ENCODE assay signal across 20 cellular contexts in genomic region chr6:36964908-36965307, GRCh38. TPM values are rescaled to one million over a fixed set of nuclear protein-coding genes. Genes with fewer than 3 reads are reported as not detected.
DNase-seq lines count a peak whose midpoint lies in the region; ATAC-seq and TF ChIP-seq lines count a peak whose summit lies in the region.
"Had no signal": no experiment of that assay in that cellular context is flagged by ENCODE, and none has a peak within 500 bp of the region (broad histone marks: within the 10 kb centered on the region; RNA-seq: fewer than 3 reads in every experiment).

No MANE protein-coding gene starts in this region.

- H3K4ac ChIP-seq in trophoblast cell (ENCODE audit: low read depth, low read length) = no peak overlapping the region

- H3K4me1 Mint-ChIP-seq in endodermal cell = peaks cover 6% of the 10 kb centered on the region

- H3K4me1 ChIP-seq in HCT116 (ENCODE audit: control insufficient read depth in 1 of 2, insufficient read depth in 2 of 2, low read length in 2 of 2) (peaks cover 13 to 30% of the 10 kb centered on the region in 2 experiments), endodermal cell (ENCODE audit: control insufficient read depth, insufficient read depth, low read length) (no peaks in the 10 kb centered on the region), stomach smooth muscle (ENCODE audit: control insufficient read depth, insufficient read depth, low read length) (peaks cover 11% of the 10 kb centered on the region), trophoblast cell (ENCODE audit: control insufficient read depth in 1 of 2, insufficient read depth in 2 of 2, low read length in 2 of 2) (peaks cover 2 to 3% of the 10 kb centered on the region in 2 experiments)
- H3K4me1 ChIP-seq: HAP-1 had no signal

- H2BK12ac ChIP-seq in trophoblast cell (ENCODE audit: low read length) = no peak overlapping the region

- peak in 1 of 2 donors; percentile 7 for ATAC-seq in activated naive CD4-positive, alpha-beta T cell treated with anti-CD3 and anti-CD28 coated beads, Interleukin-2, amount 50 U/mL, for 72 hours
- no peak for ATAC-seq in HCT116
- no peak for ATAC-seq in GM18502 (IDR thresholded peaks at IDR 0.05; ENCODE audit: poor library complexity, unreplicated experiment)

- POLR2A ChIA-PET in HCT116 (lab: Charles Lee) = no interaction called here

- no TSS peak for BruUV-seq in HCT116 (replicated peaks; lab: Mats Ljungman, UMichigan)

- intact Hi-C loops in HCT116 (cut with micrococcal nuclease) = no loop called here

- no peak for DNase-seq in activated naive CD4-positive, alpha-beta T cell treated with anti-CD3 and anti-CD28 coated beads, Interleukin-2, amount 50 U/mL, for 72 hours (ENCODE audit: low spot score in 2 of 2)
- no peak for DNase-seq in activated naive CD4-positive, alpha-beta T cell treated with Interleukin-2 at 50 U/mL for 16 hours
- no peak for DNase-seq in HCT116 (ENCODE audit: low read depth, low spot score)
- DNase-seq in endodermal cell = no peak
- no peak for DNase-seq in coronary artery (ENCODE audit: low spot score)
- no peak for DNase-seq in trophoblast cell
- DNase-seq: cortex of kidney; midbrain; NCI-H1105 treated with DMSO at 0.1 percent for 48 hours; NCI-H526; stimulated activated naive CD4-positive, alpha-beta T cell; WERI-Rb-1 had no signal

- RAD21 ChIA-PET in HCT116 (lab: Charles Lee; ENCODE audit: low non-redundant PET in 1 of 2, low total read pairs in 2 of 2, uncharacterized antibody in 2 of 2, unreplicated experiment in 2 of 2) = no interaction called here

- no peak overlapping the region for H4K12ac ChIP-seq in trophoblast cell (ENCODE audit: low read depth, low read length)

- H3K9me2 ChIP-seq in HCT116 (ENCODE audit: insufficient read depth) = no peaks in the 10 kb centered on the region

- H3K4me3 ChIP-seq in HCT116 (replicated peaks in 1 of 2; ENCODE audit: low read depth in 1 of 2, low read length in 2 of 2) (no peak overlapping the region), endodermal cell (ENCODE audit: low read length) (no peak overlapping the region), stomach smooth muscle (ENCODE audit: low read length in 2 of 2) (no peak overlapping the region), coronary artery (no peak overlapping the region), trophoblast cell (ENCODE audit: low read depth, low read length) (no peak overlapping the region)
- H3K4me3 ChIP-seq: HAP-1 had no signal

- peaks cover 0 to 12% of the 10 kb centered on the region in 2 donors for H3K36me3 Mint-ChIP-seq in activated naive CD4-positive, alpha-beta T cell treated with anti-CD3 and anti-CD28 coated beads, Interleukin-2, amount 50 U/mL, for 72 hours
- H3K36me3 Mint-ChIP-seq in endodermal cell (ENCODE audit: low read depth) = peaks cover 35% of the 10 kb centered on the region

- no peak overlapping the region for H3K23ac ChIP-seq in trophoblast cell (ENCODE audit: low read length)

- H3K18ac ChIP-seq in trophoblast cell (ENCODE audit: low read length) = no peak overlapping the region

- TF ChIP-seq RAD21 in HCT116 (IDR thresholded peaks at IDR 0.05; ENCODE audit: low read depth) = no peak

- TF ChIP-seq CTCF in HCT116 (IDR thresholded peaks at IDR 0.05 in 2 of 3, conservative IDR thresholded peaks at IDR 0.05 in 1 of 3; ENCODE audit: borderline replicate concordance in 1 of 3, insufficient read depth in 1 of 3, low read depth in 2 of 3, low read length in 2 of 3) (no peak), endodermal cell (conservative IDR thresholded peaks at IDR 0.05) (no peak), coronary artery (IDR thresholded peaks at IDR 0.05) (no peak)

- no peaks in the 10 kb centered on the region for H3K79me2 ChIP-seq in HCT116 (ENCODE audit: insufficient read depth, low read length)
- H3K79me2 ChIP-seq in trophoblast cell (ENCODE audit: control insufficient read depth, insufficient read depth, low read length, poor library complexity) = no peaks in the 10 kb centered on the region

- H3K4me3 Mint-ChIP-seq in endodermal cell = no peak overlapping the region
- H3K4me3 Mint-ChIP-seq: type B pancreatic cell had no signal

- no peak overlapping the region for H2AK5ac ChIP-seq in trophoblast cell (ENCODE audit: low read length)

- H3K27ac ChIP-seq in HCT116 (ENCODE audit: low read depth, low read length) (peak overlapping the region; percentile 10; the same call in 1 of the 2 replicates), endodermal cell (ENCODE audit: low read depth, low read length) (no peak overlapping the region), stomach smooth muscle (ENCODE audit: low read length) (peak overlapping the region; percentile 1), coronary artery (no peak overlapping the region), trophoblast cell (ENCODE audit: low read depth, low read length) (no peak overlapping the region)
- H3K27ac ChIP-seq: KMS-11, WERI-Rb-1 had no signal

- H4K91ac ChIP-seq in trophoblast cell (ENCODE audit: low read depth, low read length) = no peak overlapping the region

- H3K9me3 ChIP-seq in HCT116 (ENCODE audit: control insufficient read depth in 1 of 2, insufficient read depth in 1 of 2, low read depth in 1 of 2, low read length in 2 of 2) (no peaks in the 10 kb centered on the region), endodermal cell (ENCODE audit: control insufficient read depth, low read length) (no peaks in the 10 kb centered on the region), stomach smooth muscle (ENCODE audit: control insufficient read depth in 2 of 2, low read length in 2 of 2) (no peaks in the 10 kb centered on the region), trophoblast cell (ENCODE audit: insufficient read depth, low read depth, low read length) (peaks cover 2% of the 10 kb centered on the region)
- H3K9me3 ChIP-seq: HAP-1 had no signal

- TF ChIP-seq POLR2A in HCT116 (IDR thresholded peaks at IDR 0.05; ENCODE audit: borderline replicate concordance, extremely low read depth, insufficient read depth, insufficient read length) = no peak

- H3K9me3 Mint-ChIP-seq in activated naive CD4-positive, alpha-beta T cell treated with anti-CD3 and anti-CD28 coated beads, Interleukin-2, amount 50 U/mL, for 72 hours = no peaks in the 10 kb centered on the region
- no peaks in the 10 kb centered on the region for H3K9me3 Mint-ChIP-seq in endodermal cell
- H3K9me3 Mint-ChIP-seq: activated naive CD4-positive, alpha-beta T cell treated with anti-CD3 and anti-CD28 coated beads, Interleukin-2, amount 50 U/mL, for 24 hours; type B pancreatic cell had no signal

- 86 to 92% methylated on average over 2 to 4 of the region's 4 CpGs for WGBS in endodermal cell (ENCODE audit: insufficient coverage in 1 of 2, insufficient read length in 1 of 2), 2 experiments
- WGBS in trophoblast cell (ENCODE audit: extremely low coverage, insufficient coverage, insufficient read length) = no CpG with 5 or more reads among the region's 4 CpGs

- H2BK120ac ChIP-seq in trophoblast cell (ENCODE audit: insufficient read depth, low read length, poor library complexity) = no peak overlapping the region

- no peaks in the 10 kb centered on the region for H3K79me1 ChIP-seq in trophoblast cell (ENCODE audit: low read length)

- H3K9ac ChIP-seq in HCT116 (ENCODE audit: low read length) (no peak overlapping the region), endodermal cell (ENCODE audit: extremely low read depth, low read length, poor library complexity, severe bottlenecking) (no peak overlapping the region), stomach smooth muscle (ENCODE audit: low read length in 2 of 2) (no peak overlapping the region), trophoblast cell (ENCODE audit: low read length) (no peak overlapping the region)
- H3K9ac ChIP-seq: KMS-11 had no signal

- H3K27me3 ChIP-seq in HCT116 (ENCODE audit: insufficient read depth, low read length) (no peaks in the 10 kb centered on the region), endodermal cell (ENCODE audit: control insufficient read depth, insufficient read depth, low read length, poor library complexity, severe bottlenecking) (no peaks in the 10 kb centered on the region), stomach smooth muscle (ENCODE audit: control insufficient read depth in 1 of 2, insufficient read depth in 2 of 2, low read length in 2 of 2) (no peaks in the 10 kb centered on the region), trophoblast cell (ENCODE audit: insufficient read depth, low read length) (no peaks in the 10 kb centered on the region)

- no peak overlapping the region for H2BK5ac ChIP-seq in trophoblast cell (ENCODE audit: low read depth, low read length, poor library complexity)

- H3K36me3 ChIP-seq in HCT116 (ENCODE audit: control insufficient read depth in 1 of 2, insufficient read depth in 2 of 2, low read length in 2 of 2) = peaks cover 13 to 24% of the 10 kb centered on the region in 2 experiments; a peak in 3 of 4 replicates
- H3K36me3 ChIP-seq in endodermal cell (ENCODE audit: control insufficient read depth, insufficient read depth, low read length) = peaks cover 35% of the 10 kb centered on the region
- H3K36me3 ChIP-seq in stomach smooth muscle (ENCODE audit: control insufficient read depth in 2 of 2, insufficient read depth in 2 of 2, low read length in 2 of 2) = peaks cover 27 to 28% of the 10 kb centered on the region in 2 donors
- H3K36me3 ChIP-seq in trophoblast cell (ENCODE audit: control insufficient read depth in 1 of 2, insufficient read depth in 2 of 2, low read length in 2 of 2) = peaks cover 27 to 29% of the 10 kb centered on the region in 2 experiments

- peak overlapping the region; percentile 47 to 79 for H3K27ac Mint-ChIP-seq in activated naive CD4-positive, alpha-beta T cell treated with anti-CD3 and anti-CD28 coated beads, Interleukin-2, amount 50 U/mL, for 72 hours
- H3K27ac Mint-ChIP-seq in endodermal cell = peak overlapping the region; percentile 64
- H3K27ac Mint-ChIP-seq: type B pancreatic cell had no signal

- H4K8ac ChIP-seq in trophoblast cell (ENCODE audit: low read depth, low read length) = no peak overlapping the region

- H3K4me2 ChIP-seq in HCT116 (ENCODE audit: low read length) = no peak overlapping the region
- H3K4me2 ChIP-seq in trophoblast cell (ENCODE audit: low read length) = no peak overlapping the region
- H3K4me2 ChIP-seq: KMS-11 had no signal

- H3K14ac ChIP-seq in trophoblast cell (ENCODE audit: low read length) = no peak overlapping the region

- CTCF ChIA-PET in HCT116 (lab: Charles Lee) = no interaction called here

- H4K20me1 ChIP-seq in HCT116 (ENCODE audit: insufficient read depth) = no peaks in the 10 kb centered on the region

- no peak overlapping the region for H2AFZ ChIP-seq in HCT116 (ENCODE audit: low read depth, low read length, poor library complexity, severe bottlenecking)
- no peak overlapping the region for H2AFZ ChIP-seq in trophoblast cell (ENCODE audit: insufficient read depth, low read length, poor library complexity)

- H3K27me3 Mint-ChIP-seq in endodermal cell (ENCODE audit: insufficient read depth) = peaks cover 1% of the 10 kb centered on the region
- H3K27me3 Mint-ChIP-seq: activated naive CD4-positive, alpha-beta T cell treated with anti-CD3 and anti-CD28 coated beads, Interleukin-2, amount 50 U/mL, for 24 hours; type B pancreatic cell had no signal

RNA-seq across cellular contexts. Expression of gene PI16, which starts 10.4 kb away (rescaled TPM):
- total RNA-seq in activated naive CD4-positive, alpha-beta T cell treated with anti-CD3 and anti-CD28 coated beads, Interleukin-2, amount 50 U/mL, for 72 hours = 1 to 10 TPM in 1 of 2 donors, under 1 TPM in 1; 0.30 to 1.7 TPM
- total RNA-seq in HCT116 (2021; ENCODE audit: unreplicated experiment) (0.59 TPM), endodermal cell (not detected)
- 0.11 and 0.39 TPM in 2 replicates for polyA plus RNA-seq in HCT116 (2012)
- not detected for polyA plus RNA-seq in endodermal cell (2013, experiment 1 of 2)
- polyA plus RNA-seq in endodermal cell (2013, experiment 2 of 2) = not detected
- polyA plus RNA-seq in trophoblast cell (2013) = not detected in 2 replicates
- total RNA-seq: epithelial cell of proximal tubule, renal cortical epithelial cell had no signal

RNA-seq across cellular contexts. Expression of gene MTCH1, which starts 21.1 kb away (rescaled TPM):
- total RNA-seq in activated naive CD4-positive, alpha-beta T cell treated with anti-CD3 and anti-CD28 coated beads, Interleukin-2, amount 50 U/mL, for 72 hours = 100 to 1,000 TPM; 129 to 139 TPM
- 161 TPM for total RNA-seq in HCT116 (2021; ENCODE audit: unreplicated experiment)
- polyA plus RNA-seq in HCT116 (2012) = 185 and 186 TPM in 2 replicates
- 100 to 1,000 TPM; 226 to 235 TPM for total RNA-seq in endodermal cell
- 162 TPM for polyA plus RNA-seq in endodermal cell (2013, experiment 1 of 2)
- polyA plus RNA-seq in endodermal cell (2013, experiment 2 of 2) = 156 TPM
- 96.9 and 97.4 TPM in 2 replicates for polyA plus RNA-seq in trophoblast cell (2013)

RNA-seq across cellular contexts. Expression of gene FGD2, which starts 40.5 kb away (rescaled TPM):
- 1 to 10 TPM; 1.3 to 2.4 TPM for total RNA-seq in activated naive CD4-positive, alpha-beta T cell treated with anti-CD3 and anti-CD28 coated beads, Interleukin-2, amount 50 U/mL, for 72 hours
- total RNA-seq in HCT116 (2021; ENCODE audit: unreplicated experiment) = 0.10 TPM
- 0.22 and 0.41 TPM in 2 replicates for polyA plus RNA-seq in HCT116 (2012)
- not detected for total RNA-seq in endodermal cell
- not detected for polyA plus RNA-seq in endodermal cell (2013, experiment 1 of 2)
- polyA plus RNA-seq in endodermal cell (2013, experiment 2 of 2) = not detected
- not detected in 2 replicates for polyA plus RNA-seq in trophoblast cell (2013)
- total RNA-seq: epithelial cell of proximal tubule had no signal

Comparison
In these comparisons a context has a peak if more than half of its experiments do, and no peak if none do; other contexts are left out.
1. H3K27ac ChIP-seq: peak in HCT116 (single experiment) and stomach smooth muscle (single experiment); none in endodermal cell (single experiment), coronary artery (0 of 2) and trophoblast cell (single experiment).